In genomic region chr1:178727014-178727895, GRCh38 we compare ENCODE assay signal across 1 cellular context.
A peak's percentile ranks its signal among the peaks of the same experiment; 100 is the strongest.
TF ChIP-seq lines count a peak whose summit lies in the region.

No MANE protein-coding gene starts in this region.

TF ChIP-seq in HepG2, 621 proteins besides CTCF, POLR2A, EP300 and RAD21 (continued from another document):
- TF ChIP-seq HMGXB4 (CRISPR knock-in tag; IDR thresholded peaks at IDR 0.05; ENCODE audit: borderline replicate concordance in 1 of 2, low read depth in 1 of 2) (0 out of 4 replicates have a peak, but pooled peaks of 1 of the 2 experiments have one; percentile 6), ZNF12 (CRISPR knock-in tag; IDR thresholded peaks at IDR 0.05) (no peak), ZNF101 (CRISPR knock-in tag; IDR thresholded peaks at IDR 0.05; ENCODE audit: borderline replicate concordance, low read depth) (no peak), RBM39 (IDR thresholded peaks at IDR 0.05; ENCODE audit: low read depth, low read length, poor library complexity, severe bottlenecking) (no peak), ZBTB38 (CRISPR knock-in tag; IDR thresholded peaks at IDR 0.05) (peak; percentile 41; the same call in 1 of the 2 replicates), PRPF4 (IDR thresholded peaks at IDR 0.05; ENCODE audit: low read depth, low read length, poor library complexity, severe bottlenecking) (peak; percentile 54)
TF ChIP-seq in HepG2: peak in this region for 4.
